13 cellular contexts compared by ENCODE assay signal in the genomic region with DNA sequence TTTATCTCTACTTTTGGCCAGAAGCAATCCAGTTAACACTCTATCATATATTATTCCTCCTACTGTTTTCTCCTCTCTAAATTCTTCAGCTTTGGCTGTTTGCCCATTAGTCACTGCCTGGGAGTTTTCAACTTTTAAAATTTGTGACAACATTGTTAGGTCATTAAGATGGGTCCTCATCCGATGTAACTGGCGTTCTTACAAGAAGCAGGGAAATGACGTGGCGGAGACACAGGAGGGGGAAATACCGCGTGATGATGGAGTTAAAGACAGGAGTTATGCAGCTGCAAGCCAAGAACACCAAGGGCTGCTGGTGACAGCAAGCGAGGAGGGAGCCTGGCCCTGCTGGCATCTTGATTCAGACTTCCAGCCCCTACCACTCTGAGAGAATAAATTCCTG. TPM values are rescaled to one million over a fixed set of nuclear protein-coding genes. Genes with fewer than 3 reads are reported as not detected.
DNase-seq lines count a peak whose midpoint lies in the region; ATAC-seq, FAIRE-seq and TF ChIP-seq lines count a peak whose summit lies in the region.
"Had no signal": no experiment of that assay in that cellular context is flagged by ENCODE, and none has a peak within 500 bp of the region (broad histone marks: within the 10 kb centered on the region; RNA-seq: fewer than 3 reads in every experiment).

No MANE protein-coding gene starts in this region.

- POLR2A ChIA-PET in activated CD8-positive, alpha-beta T cell treated with anti-CD3 and anti-CD28 coated beads for 36 hours (lab: Charles Lee) = no interaction called here
- POLR2A ChIA-PET in activated CD8-positive, alpha-beta T cell treated with anti-CD3 and anti-CD28 coated beads, Interleukin-2, amount 10 ng/mL, durations not matched to agents 7 days and 5 days (lab: Charles Lee) = no interaction called here

- H3K9me3 Mint-ChIP-seq in activated CD8-positive, alpha-beta T cell treated with anti-CD3 and anti-CD28 coated beads for 36 hours = no peaks in the 10 kb centered on the region
- no peaks in the 10 kb centered on the region for H3K9me3 Mint-ChIP-seq in activated CD8-positive, alpha-beta T cell treated with anti-CD3 and anti-CD28 coated beads, Interleukin-2, amount 10 ng/mL, durations not matched to agents 7 days and 5 days (ENCODE audit: insufficient read depth)

- peak overlapping the region; percentile 8 for H3K27ac Mint-ChIP-seq in activated CD8-positive, alpha-beta T cell treated with anti-CD3 and anti-CD28 coated beads for 36 hours
- no peak overlapping the region for H3K27ac Mint-ChIP-seq in activated CD8-positive, alpha-beta T cell treated with anti-CD3 and anti-CD28 coated beads, Interleukin-2, amount 10 ng/mL, durations not matched to agents 7 days and 5 days

- H3K4me1 Mint-ChIP-seq in activated CD8-positive, alpha-beta T cell treated with anti-CD3 and anti-CD28 coated beads for 36 hours (ENCODE audit: low read depth) = peaks cover 14% of the 10 kb centered on the region
- H3K4me1 Mint-ChIP-seq in activated CD8-positive, alpha-beta T cell treated with anti-CD3 and anti-CD28 coated beads, Interleukin-2, amount 10 ng/mL, durations not matched to agents 7 days and 5 days (ENCODE audit: low read depth) = peaks cover 2% of the 10 kb centered on the region

- no peak for FAIRE-seq in frontal cortex (lab: Jason Lieb, UNC)
- FAIRE-seq: islet of Langerhans had no signal

- DNase-seq in activated CD8-positive, alpha-beta T cell treated with anti-CD3 and anti-CD28 coated beads for 36 hours = no peak
- no peak for DNase-seq in activated CD8-positive, alpha-beta T cell treated with anti-CD3 and anti-CD28 coated beads, Interleukin-2, amount 10 ng/mL, durations not matched to agents 7 days and 5 days
- DNase-seq in iris pigment epithelial cell (ENCODE audit: low read depth) (peak; percentile 14), frontal cortex (ENCODE audit: low spot score in 2 of 2) (no peak), SIG-M5 treated with dmso at 0.1 percent for 504 hours (lab: John Stamatoyannopoulos, UW; ENCODE audit: unreplicated experiment) (no peak)
- DNase-seq: effector CD4-positive, alpha-beta T cell; Kasumi-1 had no signal

- no peaks in the 10 kb centered on the region for H3K27me3 Mint-ChIP-seq in activated CD8-positive, alpha-beta T cell treated with anti-CD3 and anti-CD28 coated beads for 36 hours
- H3K27me3 Mint-ChIP-seq in activated CD8-positive, alpha-beta T cell treated with anti-CD3 and anti-CD28 coated beads, Interleukin-2, amount 10 ng/mL, durations not matched to agents 7 days and 5 days (ENCODE audit: low read depth) = peaks cover 9% of the 10 kb centered on the region

- H3K4me3 Mint-ChIP-seq in activated CD8-positive, alpha-beta T cell treated with anti-CD3 and anti-CD28 coated beads for 36 hours = no peak overlapping the region
- H3K4me3 Mint-ChIP-seq in activated CD8-positive, alpha-beta T cell treated with anti-CD3 and anti-CD28 coated beads, Interleukin-2, amount 10 ng/mL, durations not matched to agents 7 days and 5 days = no peak overlapping the region

- intact Hi-C loops in activated CD8-positive, alpha-beta T cell treated with anti-CD3 and anti-CD28 coated beads for 36 hours (cut with micrococcal nuclease) = loop anchor here (5.0 kb wide), 2 partner anchors 114 to 289 kb away; a partner anchor contains a TSS

- no peaks in the 10 kb centered on the region for H3K36me3 Mint-ChIP-seq in activated CD8-positive, alpha-beta T cell treated with anti-CD3 and anti-CD28 coated beads for 36 hours (ENCODE audit: low read depth)
- H3K36me3 Mint-ChIP-seq in activated CD8-positive, alpha-beta T cell treated with anti-CD3 and anti-CD28 coated beads, Interleukin-2, amount 10 ng/mL, durations not matched to agents 7 days and 5 days (ENCODE audit: low read depth) = no peaks in the 10 kb centered on the region

- no peak for ATAC-seq in activated CD8-positive, alpha-beta T cell treated with anti-CD3 and anti-CD28 coated beads for 36 hours
- ATAC-seq in activated CD8-positive, alpha-beta T cell treated with anti-CD3 and anti-CD28 coated beads, Interleukin-2, amount 10 ng/mL, durations not matched to agents 7 days and 5 days = no peak
- peak; percentile 8 for ATAC-seq in GM21825 (IDR thresholded peaks at IDR 0.05; ENCODE audit: unreplicated experiment)
- peak; percentile 1 for ATAC-seq in HG03575 (IDR thresholded peaks at IDR 0.05; ENCODE audit: extremely low read depth, insufficient number of reproducible peaks, low FRiP score, unreplicated experiment)
- ATAC-seq in HG03097 (IDR thresholded peaks at IDR 0.05; ENCODE audit: low FRiP score, unreplicated experiment) = no peak
- ATAC-seq: Panc1 had no signal

- no peak for TF ChIP-seq CTCF in activated CD8-positive, alpha-beta T cell treated with anti-CD3 and anti-CD28 coated beads for 36 hours (IDR thresholded peaks at IDR 0.05)

- CTCF ChIA-PET in activated CD8-positive, alpha-beta T cell treated with anti-CD3 and anti-CD28 coated beads for 36 hours (lab: Charles Lee) = interaction anchor here (0.7 kb wide), 1 partner anchor 289 kb away, joined by 4 read pairs; no protein-coding TSS in a partner anchor
- CTCF ChIA-PET in activated CD8-positive, alpha-beta T cell treated with anti-CD3 and anti-CD28 coated beads, Interleukin-2, amount 10 ng/mL, durations not matched to agents 7 days and 5 days (lab: Charles Lee) = no interaction called here

RNA-seq across cellular contexts. Expression of a gene that starts 34.8 kb away (rescaled TPM):
- total RNA-seq in activated CD8-positive, alpha-beta T cell treated with anti-CD3 and anti-CD28 coated beads for 36 hours = not detected
- not detected for total RNA-seq in activated CD8-positive, alpha-beta T cell treated with anti-CD3 and anti-CD28 coated beads, Interleukin-2, amount 10 ng/mL, durations not matched to agents 7 days and 5 days
- not detected for total RNA-seq in frontal cortex
- total RNA-seq: pulmonary artery endothelial cell had no signal

RNA-seq across cellular contexts. Expression of a gene that starts 59.9 kb away (rescaled TPM):
- not detected for total RNA-seq in activated CD8-positive, alpha-beta T cell treated with anti-CD3 and anti-CD28 coated beads for 36 hours
- not detected for total RNA-seq in activated CD8-positive, alpha-beta T cell treated with anti-CD3 and anti-CD28 coated beads, Interleukin-2, amount 10 ng/mL, durations not matched to agents 7 days and 5 days
- total RNA-seq in frontal cortex = not detected
- total RNA-seq: pulmonary artery endothelial cell had no signal

Comparison
In these comparisons a context has a peak if more than half of its experiments do, and no peak if none do; other contexts are left out.
1. ATAC-seq: peak in GM21825 (single experiment) and HG03575 (single experiment); none in activated CD8-positive, alpha-beta T cell treated with anti-CD3 and anti-CD28 coated beads for 36 hours (single experiment), activated CD8-positive, alpha-beta T cell treated with anti-CD3 and anti-CD28 coated beads, Interleukin-2, amount 10 ng/mL, durations not matched to agents 7 days and 5 days (single experiment) and HG03097 (single experiment).